11 cellular contexts compared by ENCODE assay signal in genomic region chr12:64670039-64670438, GRCh38. TPM values are rescaled to one million over a fixed set of nuclear protein-coding genes. Genes with fewer than 3 reads are reported as not detected.
A peak's percentile ranks its signal among the peaks of the same experiment; 100 is the strongest.
DNase-seq lines count a peak whose midpoint lies in the region; ATAC-seq and TF ChIP-seq lines count a peak whose summit lies in the region.
"Had no signal": no experiment of that assay in that cellular context is flagged by ENCODE, and none has a peak within 500 bp of the region (broad histone marks: within the 10 kb centered on the region; RNA-seq: fewer than 3 reads in every experiment).

No MANE protein-coding gene starts in this region.

- H3K27ac ChIP-seq in thoracic aorta (peak overlapping the region; percentile 78 to 92), GM23248 (no peak overlapping the region)

- H3K27me3 ChIP-seq in thoracic aorta (replicated peaks; ENCODE audit: insufficient read depth) (no peaks in the 10 kb centered on the region), GM23248 (replicated peaks; ENCODE audit: insufficient read depth) (no peaks in the 10 kb centered on the region)
- H3K27me3 ChIP-seq: vagina had no signal

- H3K79me2 ChIP-seq in GM23248 (ENCODE audit: insufficient read depth) = no peaks in the 10 kb centered on the region

- peak overlapping the region; percentile 99 for H3K27ac Mint-ChIP-seq in T-helper 2 cell treated with Interferon-gamma antibody and Interleukin-4, amounts not matched to agents 5 μg/mL and 100 μg/mL, for 36 hours

- 96 to 99% methylated on average over 4 of the region's 4 CpGs for WGBS in GM23248 (ENCODE audit: low coverage in 1 of 2, low lambda C conversion rate in 2 of 2, missing lambda C conversion rate in 2 of 2), 2 experiments

- no peaks in the 10 kb centered on the region; the same call in 1 of the 2 replicates for H3F3A ChIP-seq in GM23248 (ENCODE audit: insufficient read depth)

- no peaks in the 10 kb centered on the region for H3K9me3 Mint-ChIP-seq in T-helper 2 cell treated with Interferon-gamma antibody and Interleukin-4, amounts not matched to agents 5 μg/mL and 100 μg/mL, for 36 hours

- H3K4me1 ChIP-seq in thoracic aorta (ENCODE audit: control insufficient read depth in 1 of 2, low read depth in 2 of 2) (peaks cover 66 to 96% of the 10 kb centered on the region in 2 donors), GM23248 (ENCODE audit: insufficient read depth) (peaks cover 14% of the 10 kb centered on the region; the same call in 1 of the 2 replicates)

- H3K36me3 Mint-ChIP-seq in T-helper 2 cell treated with Interferon-gamma antibody and Interleukin-4, amounts not matched to agents 5 μg/mL and 100 μg/mL, for 36 hours (ENCODE audit: low read depth) = peaks cover 34% of the 10 kb centered on the region

- no peaks in the 10 kb centered on the region for H3K9me2 ChIP-seq in GM23248 (ENCODE audit: insufficient read depth)

- no peak overlapping the region for H3K9ac ChIP-seq in GM23248

- H3K27me3 Mint-ChIP-seq in T-helper 2 cell treated with Interferon-gamma antibody and Interleukin-4, amounts not matched to agents 5 μg/mL and 100 μg/mL, for 36 hours (ENCODE audit: low read depth) = no peaks in the 10 kb centered on the region

- in situ Hi-C loops in GM23248 (cut with MboI) = no loop called here

- H3K4me3 ChIP-seq in thoracic aorta (peak overlapping the region; percentile 54), GM23248 (no peak overlapping the region)

- H3K4me2 ChIP-seq in GM23248 (ENCODE audit: unreplicated experiment) = no peak overlapping the region

- no peak for TF ChIP-seq CTCF in thoracic aorta (IDR thresholded peaks at IDR 0.05)

- no peak overlapping the region for H2AFZ ChIP-seq in GM23248

- H3K36me3 ChIP-seq in thoracic aorta = no peaks in the 10 kb centered on the region
- no peaks in the 10 kb centered on the region for H3K36me3 ChIP-seq in GM23248 (ENCODE audit: low read depth)
- H3K36me3 ChIP-seq: vagina had no signal

- H3K4me3 Mint-ChIP-seq in T-helper 2 cell treated with Interferon-gamma antibody and Interleukin-4, amounts not matched to agents 5 μg/mL and 100 μg/mL, for 36 hours = peak overlapping the region; percentile 96

- H3K9me3 ChIP-seq in thoracic aorta (no peaks in the 10 kb centered on the region), GM23248 (ENCODE audit: low read depth) (no peaks in the 10 kb centered on the region)
- H3K9me3 ChIP-seq: vagina had no signal

- H4K20me1 ChIP-seq in GM23248 (ENCODE audit: insufficient read depth) = no peaks in the 10 kb centered on the region

- peak; percentile 3 for ATAC-seq in left lobe of liver
- no peak for ATAC-seq in thoracic aorta (ENCODE audit: insufficient number of reproducible peaks, low FRiP score, low read depth)

- peaks cover 88% of the 10 kb centered on the region for H3K4me1 Mint-ChIP-seq in T-helper 2 cell treated with Interferon-gamma antibody and Interleukin-4, amounts not matched to agents 5 μg/mL and 100 μg/mL, for 36 hours (ENCODE audit: low read depth)

- DNase-seq in activated effector memory CD4-positive, alpha-beta T cell treated with anti-CD3 and anti-CD28 coated beads, Interleukin-2, amount 50 U/mL, for 16 hours = peak; percentile 70
- DNase-seq in activated effector memory CD4-positive, alpha-beta T cell treated with Interleukin-2 at 50 U/mL for 16 hours = no peak
- DNase-seq in T-helper 2 cell treated with Interferon-gamma antibody and Interleukin-4, amounts not matched to agents 5 μg/mL and 100 μg/mL, for 36 hours (ENCODE audit: low spot score) = no peak
- no peak for DNase-seq in left lobe of liver (ENCODE audit: low spot score)
- no peak for DNase-seq in thoracic aorta (ENCODE audit: low spot score)
- DNase-seq in GM23248 = no peak
- no peak for DNase-seq in glomerular visceral epithelial cell (ENCODE audit: extremely low spot score)
- DNase-seq in NCI-H1048 (lab: John Stamatoyannopoulos, UW) = no peak
- DNase-seq: activated CD8-positive, alpha-beta memory T cell treated with anti-CD3 and anti-CD28 coated beads, Interleukin-2, amount 50 U/mL, for 4 hours; HCEC 1CT had no signal

RNA-seq across cellular contexts. Expression of gene RASSF3, which starts 59.7 kb away (rescaled TPM):
- 11.2 TPM for total RNA-seq in left lobe of liver
- 100 to 1,000 TPM; 126 to 149 TPM for total RNA-seq in thoracic aorta
- total RNA-seq in GM23248 (2014; rRNA removed; shearing (Covaris generic)) = 4.9 and 12.0 TPM in 2 replicates
- polyA plus RNA-seq in GM23248 (2016; fragmentation: Nextera tagmentation; extraction: Ambion mirVana) = 1.5 and 1.9 TPM in 2 replicates
